8 cellular contexts compared by ENCODE assay signal in the genomic region with DNA sequence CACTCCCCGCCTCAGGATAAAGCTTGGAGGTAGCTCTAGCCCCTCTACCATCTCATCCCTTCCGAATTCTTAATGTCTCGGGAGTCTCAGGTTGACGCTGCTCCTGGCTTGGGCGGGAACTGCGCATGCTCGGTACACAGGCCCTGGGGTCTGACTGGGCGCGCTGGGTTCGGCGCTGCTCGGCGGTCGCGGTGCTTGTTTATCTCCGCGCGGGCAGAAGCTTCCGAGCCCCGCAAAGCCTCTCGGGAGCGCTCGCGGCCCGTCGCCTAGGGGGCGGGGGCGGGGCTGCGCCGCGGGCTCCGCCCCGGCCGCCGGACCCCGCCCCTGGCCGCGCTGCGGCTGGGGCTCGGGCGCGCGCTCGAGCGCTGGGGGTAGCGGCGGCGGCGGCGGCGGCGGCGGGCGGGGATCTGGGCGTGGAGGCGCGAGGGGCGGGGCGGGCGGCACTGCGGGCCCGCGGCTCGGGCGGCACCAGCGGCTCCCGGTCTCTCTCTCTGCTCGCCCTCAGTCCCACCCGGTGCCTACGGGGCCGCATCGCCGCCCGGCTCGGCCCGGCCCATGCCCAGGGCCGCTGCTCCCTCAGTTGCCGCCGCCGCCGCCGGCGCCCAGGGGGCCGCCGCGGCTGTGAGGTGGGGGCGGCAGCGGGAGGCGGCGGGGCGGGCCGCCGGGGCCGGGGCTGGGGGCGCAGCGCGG. TPM values are rescaled to one million over a fixed set of nuclear protein-coding genes. Genes with fewer than 3 reads are reported as not detected.
DNase-seq lines count a peak whose midpoint lies in the region; ATAC-seq and TF ChIP-seq lines count a peak whose summit lies in the region.

Gene RAP2A (plus strand): TSS at position 443 of the 690 bp plus-strand sequence. CDS start 302 bp downstream, outside the sequence.

- no peaks in the 10 kb centered on the region for H4K20me1 ChIP-seq in OCI-LY1 (ENCODE audit: insufficient read depth, low read length)

- in situ Hi-C loops in endometrial microvascular endothelial cells (cut with HindIII; ENCODE audit: inconsistent ontology term, low pct_unique_long_range_greater_than_20kb, low sequenced_read_pairs), result loop anchor here (10.0 kb wide), 1 partner anchor 209 kb away; the partner anchor contains the start of gene MBNL2

- no peaks in the 10 kb centered on the region for H3K9me2 ChIP-seq in OCI-LY1 (ENCODE audit: low read depth, low read length)

- peaks cover 4% of the 10 kb centered on the region; the same call in 1 of the 2 replicates for H3K4me1 ChIP-seq in HUES6 (ENCODE audit: control insufficient read depth, insufficient read depth, low read length)
- H3K4me1 ChIP-seq in OCI-LY1 (ENCODE audit: insufficient read depth, low read length, severe bottlenecking), result peaks cover 32% of the 10 kb centered on the region

- H3K9ac ChIP-seq in HUES6 (ENCODE audit: low read length), result peak within 1 kb of the TSS; percentile 91
- peak within 1 kb of the TSS; percentile 94 for H3K9ac ChIP-seq in OCI-LY1 (ENCODE audit: low read length)

- DNase-seq in COLO829 (ENCODE audit: low spot score), result peak; percentile 70
- peak; percentile 88 for DNase-seq in activated CD8-positive, alpha-beta memory T cell treated with anti-CD3 and anti-CD28 coated beads, Interleukin-2, amount 50 U/mL, for 4 hours
- DNase-seq in midbrain (lab: John Stamatoyannopoulos, UW), result peak; percentile 90
- peak; percentile 84 to 87 for DNase-seq in stimulated activated CD8-positive, alpha-beta memory T cell treated with anti-CD3 and anti-CD28 coated beads, Interleukin-15, amount 100 ng/mL, for 48 hours (ENCODE audit: low read depth in 2 of 2)

- H3K27me3 ChIP-seq in HUES6 (ENCODE audit: control insufficient read depth, insufficient read depth, low read length) (no peaks in the 10 kb centered on the region), OCI-LY1 (ENCODE audit: insufficient read depth, low read length) (no peaks in the 10 kb centered on the region)

- no peaks in the 10 kb centered on the region for H3F3A ChIP-seq in OCI-LY1 (ENCODE audit: insufficient read depth, low read length)

- H3K27ac ChIP-seq in HUES6 (ENCODE audit: low read depth, low read length) (no peak within 1 kb of the TSS; the same call in 1 of the 2 replicates), OCI-LY1 (ENCODE audit: low read depth, low read length, poor library complexity, severe bottlenecking) (peak within 1 kb of the TSS; percentile 95)

- TF ChIP-seq CTCF in OCI-LY1 (IDR thresholded peaks at IDR 0.05; ENCODE audit: low read length), result no peak

- H3K4me2 ChIP-seq in OCI-LY1 (ENCODE audit: low read length), result peak within 1 kb of the TSS; percentile 94

- H2AFZ ChIP-seq in OCI-LY1 (ENCODE audit: low read length), result peak within 1 kb of the TSS; percentile 72; the same call in 1 of the 2 replicates

- H3K4me3 ChIP-seq in HUES6 (ENCODE audit: low read depth, low read length), result peak within 1 kb of the TSS; percentile 99
- peak within 1 kb of the TSS; percentile 86 for H3K4me3 ChIP-seq in OCI-LY1 (ENCODE audit: low read depth, low read length, poor library complexity, severe bottlenecking)

- H3K79me2 ChIP-seq in OCI-LY1 (ENCODE audit: insufficient read depth, low read length), result peaks cover 27% of the 10 kb centered on the region

- H3K9me3 ChIP-seq in HUES6 (ENCODE audit: control insufficient read depth, insufficient read depth, low read depth, low read length) (no peaks in the 10 kb centered on the region), OCI-LY1 (ENCODE audit: low read length) (peaks cover 6% of the 10 kb centered on the region; the same call in 1 of the 2 replicates)

- peaks cover 14% of the 10 kb centered on the region for H3K36me3 ChIP-seq in HUES6 (ENCODE audit: control insufficient read depth, insufficient read depth, low read length)
- H3K36me3 ChIP-seq in OCI-LY1 (ENCODE audit: insufficient read depth, low read length), result peaks cover 14% of the 10 kb centered on the region; the same call in 1 of the 2 replicates

- peak; percentile 44 for ATAC-seq in GM21423 (IDR thresholded peaks at IDR 0.05; ENCODE audit: unreplicated experiment)

RNA-seq across cellular contexts. Expression of gene RAP2A, which starts in this region (rescaled TPM):
- total RNA-seq in endometrial microvascular endothelial cells (ENCODE audit: inconsistent ontology term), result 50.8 TPM
